1 cellular context compared by ENCODE assay signal in genomic region chr14:59283380-59283779, GRCh38.
TF ChIP-seq lines count a peak whose summit lies in the region.

No MANE protein-coding gene starts in this region.

TF ChIP-seq in HepG2, 621 proteins besides CTCF, POLR2A, EP300 and RAD21 (continued from another document and continues in another):
- TF ChIP-seq SRSF9 (IDR thresholded peaks at IDR 0.05; ENCODE audit: borderline replicate concordance, insufficient read depth, low read depth, low read length, poor library complexity, severe bottlenecking) (no peak), NR2C2 (CRISPR knock-in tag; IDR thresholded peaks at IDR 0.05; ENCODE audit: borderline replicate concordance) (peak; percentile 64; the same call in 1 of the 2 replicates), RCOR2 (CRISPR knock-in tag; IDR thresholded peaks at IDR 0.05) (peak; percentile 71), CREB1 (IDR thresholded peaks at IDR 0.05) (0 out of 2 replicates have a peak, but pooled peaks have one; percentile 3), CREB1 (CRISPR knock-in tag; IDR thresholded peaks at IDR 0.05) (peak; percentile 74), RELA (CRISPR knock-in tag; IDR thresholded peaks at IDR 0.05) (no peak), HNRNPLL (IDR thresholded peaks at IDR 0.05; ENCODE audit: low read depth, low read length, poor library complexity, severe bottlenecking) (no peak), KDM1A (CRISPR knock-in tag; IDR thresholded peaks at IDR 0.05) (peak; percentile 46; the same call in 1 of the 2 replicates), ZBTB10 (CRISPR knock-in tag; IDR thresholded peaks at IDR 0.05; ENCODE audit: borderline replicate concordance) (no peak), TBP (CRISPR knock-in tag; IDR thresholded peaks at IDR 0.05) (no peak), TGIF2 (CRISPR knock-in tag; IDR thresholded peaks at IDR 0.05) (no peak), ZNF629 (CRISPR knock-in tag; conservative IDR thresholded peaks at IDR 0.05) (no peak), ZKSCAN5 (CRISPR knock-in tag; IDR thresholded peaks at IDR 0.05) (no peak), CENPX (CRISPR knock-in tag; IDR thresholded peaks at IDR 0.05) (no peak), ZSCAN31 (CRISPR knock-in tag; IDR thresholded peaks at IDR 0.05; ENCODE audit: low read depth) (no peak), RXRB (CRISPR knock-in tag; IDR thresholded peaks at IDR 0.05; ENCODE audit: borderline replicate concordance) (peak; percentile 57), ZNF264 (CRISPR knock-in tag; IDR thresholded peaks at IDR 0.05) (no peak), NFIB (CRISPR knock-in tag; IDR thresholded peaks at IDR 0.05; ENCODE audit: borderline replicate concordance) (no peak), ZNF124 (CRISPR knock-in tag; IDR thresholded peaks at IDR 0.05) (no peak), ZNF501 (CRISPR knock-in tag; IDR thresholded peaks at IDR 0.05) (no peak), ZNF589 (CRISPR knock-in tag; conservative IDR thresholded peaks at IDR 0.05) (no peak), FOXO1 (CRISPR knock-in tag; IDR thresholded peaks at IDR 0.05) (peak; percentile 61; the same call in 1 of the 2 replicates), ZNF670 (CRISPR knock-in tag; IDR thresholded peaks at IDR 0.05; ENCODE audit: borderline replicate concordance) (no peak), HMG20A (CRISPR knock-in tag; IDR thresholded peaks at IDR 0.05; ENCODE audit: borderline replicate concordance) (peak; percentile 97), ZNF331 (CRISPR knock-in tag; IDR thresholded peaks at IDR 0.05) (peak; percentile 70; the same call in 1 of the 2 replicates), FOSL2 (CRISPR knock-in tag; IDR thresholded peaks at IDR 0.05) (peak; percentile 85), ZNF557 (CRISPR knock-in tag; IDR thresholded peaks at IDR 0.05) (no peak), ZSCAN21 (CRISPR knock-in tag; IDR thresholded peaks at IDR 0.05; ENCODE audit: borderline replicate concordance) (no peak), FOXA1 (IDR thresholded peaks at IDR 0.05) (peak; percentile 68; the same call in 1 of the 2 replicates), FOXA1 (CRISPR knock-in tag; IDR thresholded peaks at IDR 0.05) (peak; percentile 95), NFIC (IDR thresholded peaks at IDR 0.05; ENCODE audit: low read length) (peak; percentile 85), TP53 (CRISPR knock-in tag; conservative IDR thresholded peaks at IDR 0.05) (no peak), HOXA5 (CRISPR knock-in tag; IDR thresholded peaks at IDR 0.05) (0 out of 2 replicates have a peak, but pooled peaks have one; percentile 47), ZSCAN22 (CRISPR knock-in tag; IDR thresholded peaks at IDR 0.05) (no peak), ZFP36 (IDR thresholded peaks at IDR 0.05; ENCODE audit: borderline replicate concordance, low read depth, low read length, partially characterized antibody) (no peak), NCOR1 (IDR thresholded peaks at IDR 0.05; ENCODE audit: borderline replicate concordance, low read length) (peak; percentile 52; the same call in 1 of the 2 replicates), ZSCAN20 (CRISPR knock-in tag; IDR thresholded peaks at IDR 0.05; ENCODE audit: borderline replicate concordance) (no peak), CBX1 (IDR thresholded peaks at IDR 0.05; ENCODE audit: low read depth) (no peak), TBX2 (CRISPR knock-in tag; IDR thresholded peaks at IDR 0.05; ENCODE audit: borderline replicate concordance) (peak; percentile 78)
- TF ChIP-seq, protein P1, sequence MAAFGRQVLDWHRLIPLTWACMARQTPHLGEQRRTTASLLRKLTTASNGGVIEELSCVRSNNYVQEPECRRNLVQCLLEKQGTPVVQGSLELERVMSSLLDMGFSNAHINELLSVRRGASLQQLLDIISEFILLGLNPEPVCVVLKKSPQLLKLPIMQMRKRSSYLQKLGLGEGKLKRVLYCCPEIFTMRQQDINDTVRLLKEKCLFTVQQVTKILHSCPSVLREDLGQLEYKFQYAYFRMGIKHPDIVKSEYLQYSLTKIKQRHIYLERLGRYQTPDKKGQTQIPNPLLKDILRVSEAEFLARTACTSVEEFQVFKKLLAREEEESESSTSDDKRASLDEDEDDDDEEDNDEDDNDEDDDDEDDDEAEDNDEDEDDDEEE (CRISPR knock-in tag; IDR thresholded peaks at IDR 0.05) = no peak
- TF ChIP-seq, protein P2, sequence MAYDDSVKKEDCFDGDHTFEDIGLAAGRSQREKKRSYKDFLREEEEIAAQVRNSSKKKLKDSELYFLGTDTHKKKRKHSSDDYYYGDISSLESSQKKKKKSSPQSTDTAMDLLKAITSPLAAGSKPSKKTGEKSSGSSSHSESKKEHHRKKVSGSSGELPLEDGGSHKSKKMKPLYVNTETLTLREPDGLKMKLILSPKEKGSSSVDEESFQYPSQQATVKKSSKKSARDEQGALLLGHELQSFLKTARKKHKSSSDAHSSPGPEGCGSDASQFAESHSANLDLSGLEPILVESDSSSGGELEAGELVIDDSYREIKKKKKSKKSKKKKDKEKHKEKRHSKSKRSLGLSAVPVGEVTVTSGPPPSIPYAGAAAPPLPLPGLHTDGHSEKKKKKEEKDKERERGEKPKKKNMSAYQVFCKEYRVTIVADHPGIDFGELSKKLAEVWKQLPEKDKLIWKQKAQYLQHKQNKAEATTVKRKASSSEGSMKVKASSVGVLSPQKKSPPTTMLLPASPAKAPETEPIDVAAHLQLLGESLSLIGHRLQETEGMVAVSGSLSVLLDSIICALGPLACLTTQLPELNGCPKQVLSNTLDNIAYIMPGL (CRISPR knock-in tag; IDR thresholded peaks at IDR 0.05; ENCODE audit: borderline replicate concordance in 1 of 2, low read depth in 1 of 2) = no peak
- TF ChIP-seq, protein P3, sequence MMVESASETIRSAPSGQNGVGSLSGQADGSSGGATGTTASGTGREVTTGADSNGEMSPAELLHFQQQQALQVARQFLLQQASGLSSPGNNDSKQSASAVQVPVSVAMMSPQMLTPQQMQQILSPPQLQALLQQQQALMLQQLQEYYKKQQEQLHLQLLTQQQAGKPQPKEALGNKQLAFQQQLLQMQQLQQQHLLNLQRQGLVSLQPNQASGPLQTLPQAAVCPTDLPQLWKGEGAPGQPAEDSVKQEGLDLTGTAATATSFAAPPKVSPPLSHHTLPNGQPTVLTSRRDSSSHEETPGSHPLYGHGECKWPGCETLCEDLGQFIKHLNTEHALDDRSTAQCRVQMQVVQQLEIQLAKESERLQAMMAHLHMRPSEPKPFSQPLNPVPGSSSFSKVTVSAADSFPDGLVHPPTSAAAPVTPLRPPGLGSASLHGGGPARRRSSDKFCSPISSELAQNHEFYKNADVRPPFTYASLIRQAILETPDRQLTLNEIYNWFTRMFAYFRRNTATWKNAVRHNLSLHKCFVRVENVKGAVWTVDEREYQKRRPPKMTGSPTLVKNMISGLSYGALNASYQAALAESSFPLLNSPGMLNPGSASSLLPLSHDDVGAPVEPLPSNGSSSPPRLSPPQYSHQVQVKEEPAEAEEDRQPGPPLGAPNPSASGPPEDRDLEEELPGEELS (CRISPR knock-in tag; IDR thresholded peaks at IDR 0.05) = peak; percentile 84
- TF ChIP-seq, protein P4, sequence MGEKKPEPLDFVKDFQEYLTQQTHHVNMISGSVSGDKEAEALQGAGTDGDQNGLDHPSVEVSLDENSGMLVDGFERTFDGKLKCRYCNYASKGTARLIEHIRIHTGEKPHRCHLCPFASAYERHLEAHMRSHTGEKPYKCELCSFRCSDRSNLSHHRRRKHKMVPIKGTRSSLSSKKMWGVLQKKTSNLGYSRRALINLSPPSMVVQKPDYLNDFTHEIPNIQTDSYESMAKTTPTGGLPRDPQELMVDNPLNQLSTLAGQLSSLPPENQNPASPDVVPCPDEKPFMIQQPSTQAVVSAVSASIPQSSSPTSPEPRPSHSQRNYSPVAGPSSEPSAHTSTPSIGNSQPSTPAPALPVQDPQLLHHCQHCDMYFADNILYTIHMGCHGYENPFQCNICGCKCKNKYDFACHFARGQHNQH (CRISPR knock-in tag; IDR thresholded peaks at IDR 0.05) = 0 out of 2 replicates have a peak, but pooled peaks have one; percentile 34
- TF ChIP-seq, protein P5, sequence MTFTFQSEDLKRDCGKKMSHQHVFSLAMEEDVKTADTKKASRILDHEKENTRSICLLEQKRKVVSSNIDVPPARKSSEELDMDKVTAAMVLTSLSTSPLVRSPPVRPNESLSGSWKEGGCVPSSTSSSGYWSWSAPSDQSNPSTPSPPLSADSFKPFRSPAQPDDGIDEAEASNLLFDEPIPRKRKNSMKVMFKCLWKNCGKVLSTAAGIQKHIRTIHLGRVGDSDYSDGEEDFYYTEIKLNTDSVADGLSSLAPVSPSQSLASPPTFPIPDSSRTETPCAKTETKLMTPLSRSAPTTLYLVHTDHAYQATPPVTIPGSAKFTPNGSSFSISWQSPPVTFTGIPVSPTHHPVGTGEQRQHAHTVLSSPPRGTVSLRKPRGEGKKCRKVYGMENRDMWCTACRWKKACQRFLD (CRISPR knock-in tag; IDR thresholded peaks at IDR 0.05; ENCODE audit: borderline replicate concordance) = no peak
- TF ChIP-seq, protein P6, sequence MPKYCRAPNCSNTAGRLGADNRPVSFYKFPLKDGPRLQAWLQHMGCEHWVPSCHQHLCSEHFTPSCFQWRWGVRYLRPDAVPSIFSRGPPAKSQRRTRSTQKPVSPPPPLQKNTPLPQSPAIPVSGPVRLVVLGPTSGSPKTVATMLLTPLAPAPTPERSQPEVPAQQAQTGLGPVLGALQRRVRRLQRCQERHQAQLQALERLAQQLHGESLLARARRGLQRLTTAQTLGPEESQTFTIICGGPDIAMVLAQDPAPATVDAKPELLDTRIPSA (CRISPR knock-in tag; IDR thresholded peaks at IDR 0.05; ENCODE audit: borderline replicate concordance) = no peak
- TF ChIP-seq, protein P7, sequence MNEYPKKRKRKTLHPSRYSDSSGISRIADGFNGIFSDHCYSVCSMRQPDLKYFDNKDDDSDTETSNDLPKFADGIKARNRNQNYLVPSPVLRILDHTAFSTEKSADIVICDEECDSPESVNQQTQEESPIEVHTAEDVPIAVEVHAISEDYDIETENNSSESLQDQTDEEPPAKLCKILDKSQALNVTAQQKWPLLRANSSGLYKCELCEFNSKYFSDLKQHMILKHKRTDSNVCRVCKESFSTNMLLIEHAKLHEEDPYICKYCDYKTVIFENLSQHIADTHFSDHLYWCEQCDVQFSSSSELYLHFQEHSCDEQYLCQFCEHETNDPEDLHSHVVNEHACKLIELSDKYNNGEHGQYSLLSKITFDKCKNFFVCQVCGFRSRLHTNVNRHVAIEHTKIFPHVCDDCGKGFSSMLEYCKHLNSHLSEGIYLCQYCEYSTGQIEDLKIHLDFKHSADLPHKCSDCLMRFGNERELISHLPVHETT (CRISPR knock-in tag; conservative IDR thresholded peaks at IDR 0.05) = no peak
- TF ChIP-seq, protein P8, sequence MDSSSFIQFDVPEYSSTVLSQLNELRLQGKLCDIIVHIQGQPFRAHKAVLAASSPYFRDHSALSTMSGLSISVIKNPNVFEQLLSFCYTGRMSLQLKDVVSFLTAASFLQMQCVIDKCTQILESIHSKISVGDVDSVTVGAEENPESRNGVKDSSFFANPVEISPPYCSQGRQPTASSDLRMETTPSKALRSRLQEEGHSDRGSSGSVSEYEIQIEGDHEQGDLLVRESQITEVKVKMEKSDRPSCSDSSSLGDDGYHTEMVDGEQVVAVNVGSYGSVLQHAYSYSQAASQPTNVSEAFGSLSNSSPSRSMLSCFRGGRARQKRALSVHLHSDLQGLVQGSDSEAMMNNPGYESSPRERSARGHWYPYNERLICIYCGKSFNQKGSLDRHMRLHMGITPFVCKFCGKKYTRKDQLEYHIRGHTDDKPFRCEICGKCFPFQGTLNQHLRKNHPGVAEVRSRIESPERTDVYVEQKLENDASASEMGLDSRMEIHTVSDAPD (CRISPR knock-in tag; IDR thresholded peaks at IDR 0.05) = no peak
- TF ChIP-seq, protein P9, sequence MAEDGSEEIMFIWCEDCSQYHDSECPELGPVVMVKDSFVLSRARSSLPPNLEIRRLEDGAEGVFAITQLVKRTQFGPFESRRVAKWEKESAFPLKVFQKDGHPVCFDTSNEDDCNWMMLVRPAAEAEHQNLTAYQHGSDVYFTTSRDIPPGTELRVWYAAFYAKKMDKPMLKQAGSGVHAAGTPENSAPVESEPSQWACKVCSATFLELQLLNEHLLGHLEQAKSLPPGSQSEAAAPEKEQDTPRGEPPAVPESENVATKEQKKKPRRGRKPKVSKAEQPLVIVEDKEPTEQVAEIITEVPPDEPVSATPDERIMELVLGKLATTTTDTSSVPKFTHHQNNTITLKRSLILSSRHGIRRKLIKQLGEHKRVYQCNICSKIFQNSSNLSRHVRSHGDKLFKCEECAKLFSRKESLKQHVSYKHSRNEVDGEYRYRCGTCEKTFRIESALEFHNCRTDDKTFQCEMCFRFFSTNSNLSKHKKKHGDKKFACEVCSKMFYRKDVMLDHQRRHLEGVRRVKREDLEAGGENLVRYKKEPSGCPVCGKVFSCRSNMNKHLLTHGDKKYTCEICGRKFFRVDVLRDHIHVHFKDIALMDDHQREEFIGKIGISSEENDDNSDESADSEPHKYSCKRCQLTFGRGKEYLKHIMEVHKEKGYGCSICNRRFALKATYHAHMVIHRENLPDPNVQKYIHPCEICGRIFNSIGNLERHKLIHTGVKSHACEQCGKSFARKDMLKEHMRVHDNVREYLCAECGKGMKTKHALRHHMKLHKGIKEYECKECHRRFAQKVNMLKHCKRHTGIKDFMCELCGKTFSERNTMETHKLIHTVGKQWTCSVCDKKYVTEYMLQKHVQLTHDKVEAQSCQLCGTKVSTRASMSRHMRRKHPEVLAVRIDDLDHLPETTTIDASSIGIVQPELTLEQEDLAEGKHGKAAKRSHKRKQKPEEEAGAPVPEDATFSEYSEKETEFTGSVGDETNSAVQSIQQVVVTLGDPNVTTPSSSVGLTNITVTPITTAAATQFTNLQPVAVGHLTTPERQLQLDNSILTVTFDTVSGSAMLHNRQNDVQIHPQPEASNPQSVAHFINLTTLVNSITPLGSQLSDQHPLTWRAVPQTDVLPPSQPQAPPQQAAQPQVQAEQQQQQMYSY (CRISPR knock-in tag; IDR thresholded peaks at IDR 0.05) = no peak
